Comparison of ENCODE assay signal across 1 cellular context in genomic region chr15:44711089-44711355, GRCh38.
TF ChIP-seq lines count a peak whose summit lies in the region.

TSS of gene PATL2 (minus strand) at chr15:44711323. CDS start at chr15:44676490, 34,833 bp downstream.

TF ChIP-seq in WTC11, 78 proteins besides CTCF, POLR2A, EP300 and RAD21 (continued from another document):
- TF ChIP-seq ARID4B (CRISPR knock-in tag; IDR thresholded peaks at IDR 0.05; ENCODE audit: borderline replicate concordance) (no peak), JAZF1 (CRISPR knock-in tag; IDR thresholded peaks at IDR 0.05) (no peak), ATF3 (CRISPR knock-in tag; conservative IDR thresholded peaks at IDR 0.05) (no peak)
